ENCODE assay signal across 8 cellular contexts in the genomic region with DNA sequence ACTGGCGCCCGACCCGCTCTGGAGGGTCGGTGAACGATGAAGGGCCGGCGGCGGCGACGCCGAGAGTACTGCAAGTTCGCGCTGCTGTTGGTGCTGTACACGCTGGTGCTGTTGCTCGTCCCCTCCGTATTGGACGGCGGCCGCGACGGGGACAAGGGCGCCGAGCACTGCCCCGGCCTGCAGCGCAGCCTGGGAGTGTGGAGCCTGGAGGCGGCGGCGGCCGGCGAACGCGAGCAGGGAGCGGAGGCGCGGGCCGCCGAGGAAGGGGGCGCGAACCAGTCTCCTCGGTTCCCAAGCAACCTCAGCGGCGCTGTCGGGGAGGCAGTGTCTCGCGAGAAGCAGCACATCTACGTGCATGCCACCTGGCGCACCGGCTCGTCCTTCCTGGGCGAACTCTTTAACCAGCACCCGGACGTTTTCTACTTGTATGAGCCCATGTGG. TPM values are rescaled to one million over a fixed set of nuclear protein-coding genes. Genes with fewer than 3 reads are reported as not detected.
A peak's percentile ranks its signal among the peaks of the same experiment; 100 is the strongest.
DNase-seq lines count a peak whose midpoint lies in the region; ATAC-seq and TF ChIP-seq lines count a peak whose summit lies in the region.

No MANE protein-coding gene starts in this region.

- BruUV-seq in IMR-90 (replicated peaks; lab: Mats Ljungman, UMichigan): no TSS peak

- no peak overlapping the region for H2BK5ac ChIP-seq in IMR-90 (ENCODE audit: low read depth, low read length, poor library complexity, severe bottlenecking)

- no peaks in the 10 kb centered on the region for H3K9me1 ChIP-seq in IMR-90 (ENCODE audit: insufficient read depth, low read length)

- intact Hi-C loops in IMR-90 (cut with micrococcal nuclease) (loop anchor here (1.0 to 5.0 kb wide), 2 partner anchors 68 to 108 kb away; no protein-coding TSS in a partner anchor), body of pancreas (cut with DNase I) (no loop called here)

- no peak overlapping the region for H2BK20ac ChIP-seq in IMR-90 (ENCODE audit: low read depth, low read length)

- H2AK9ac ChIP-seq in IMR-90 (replicated peaks; ENCODE audit: low read depth, low read length, poor library complexity): peak overlapping the region; percentile 22

- peak overlapping the region in 10 of 11 experiments; percentile 48 to 73 (median 63); a peak in 20 of 22 replicates for H3K27ac ChIP-seq in BLaER1 treated with 17β-estradiol and CSF1 and Interleukin-3, amounts not matched to agents 10 nM and 100 nM
- H3K27ac ChIP-seq in IMR-90 (ENCODE audit: insufficient read depth, low read length) (peak overlapping the region; percentile 23), body of pancreas (peak overlapping the region in 3 of 4 donors; percentile 19 to 47 (median 44))

- no peak overlapping the region for H3K18ac ChIP-seq in IMR-90 (ENCODE audit: low read depth, low read length)

- H3K23ac ChIP-seq in IMR-90 (ENCODE audit: low read depth, low read length): no peak overlapping the region

- TF ChIP-seq POLR2A in IMR-90 (IDR thresholded peaks at IDR 0.05; ENCODE audit: low read depth, low read length) (no peak), body of pancreas (IDR thresholded peaks at IDR 0.05) (peak in 1 of 3 donors; percentile 0)

- H2BK120ac ChIP-seq in IMR-90 (ENCODE audit: low read depth, low read length): peak overlapping the region; percentile 11; the same call in 1 of the 2 replicates

- no peak for TF ChIP-seq RAD21 in IMR-90 (IDR thresholded peaks at IDR 0.05; ENCODE audit: low read length)

- H3K56ac ChIP-seq in IMR-90 (ENCODE audit: extremely low read depth, insufficient read depth, low read length): no peak overlapping the region

- ATAC-seq in GM19455 (IDR thresholded peaks at IDR 0.05; ENCODE audit: unreplicated experiment) (peak; percentile 37), IMR-90 (ENCODE audit: low read depth) (peak; percentile 40), body of pancreas (peak; percentile 51), GM18870 (IDR thresholded peaks at IDR 0.05; ENCODE audit: unreplicated experiment) (no peak)

- H3K27me3 ChIP-seq in BLaER1 treated with 17β-estradiol and CSF1 and Interleukin-3, amounts not matched to agents 10 nM and 100 nM: no peaks in the 10 kb centered on the region
- H3K27me3 ChIP-seq in IMR-90 (ENCODE audit: control insufficient read depth, insufficient read depth, low read length) (no peaks in the 10 kb centered on the region), body of pancreas (no peaks in the 10 kb centered on the region)

- H4K8ac ChIP-seq in IMR-90 (ENCODE audit: low read depth in 2 of 2, low read length in 2 of 2): no peak overlapping the region

- H2AK5ac ChIP-seq in IMR-90 (ENCODE audit: low read depth, low read length): no peak overlapping the region

- no peak for TF ChIP-seq CTCF in IMR-90 (conservative IDR thresholded peaks at IDR 0.05; ENCODE audit: low read depth, low read length)
- no peak for TF ChIP-seq CTCF in body of pancreas (IDR thresholded peaks at IDR 0.05)

- in situ Hi-C loops in IMR-90 (cut with MboI; ENCODE audit: low sequenced_read_pairs): no loop called here

- CTCF ChIA-PET in IMR-90 (lab: Yijun Ruan, JAX): no interaction called here

- H3K4me3 ChIP-seq in BLaER1 treated with 17β-estradiol and CSF1 and Interleukin-3, amounts not matched to agents 10 nM and 100 nM: peak overlapping the region; percentile 62 to 79 (median 70)
- H3K4me3 ChIP-seq in IMR-90 (ENCODE audit: insufficient read depth, low read depth, low read length) (peak overlapping the region; percentile 55), body of pancreas (peak overlapping the region; percentile 1 to 22)

- peak overlapping the region; percentile 76 for H2AFZ ChIP-seq in IMR-90 (replicated peaks; ENCODE audit: low read length, poor library complexity)

- H3K36me3 ChIP-seq in BLaER1 treated with 17β-estradiol and CSF1 and Interleukin-3, amounts not matched to agents 10 nM and 100 nM: peaks cover 0 to 8% (median 0%) of the 10 kb centered on the region in 11 experiments; a peak in 5 of 22 replicates
- no peaks in the 10 kb centered on the region for H3K36me3 ChIP-seq in IMR-90 (ENCODE audit: control insufficient read depth, insufficient read depth, low read length)
- no peaks in the 10 kb centered on the region for H3K36me3 ChIP-seq in body of pancreas (replicated peaks in 1 of 2; ENCODE audit: insufficient read depth in 1 of 2, low read depth in 2 of 2)

- peaks cover 3 to 30% of the 10 kb centered on the region in 2 experiments; a peak in 2 of 4 replicates for H3K79me1 ChIP-seq in IMR-90 (ENCODE audit: low read depth in 1 of 2, low read length in 2 of 2)

- no peaks in the 10 kb centered on the region; a peak in 1 of 22 replicates for H4K20me1 ChIP-seq in BLaER1 treated with 17β-estradiol and CSF1 and Interleukin-3, amounts not matched to agents 10 nM and 100 nM
- H4K20me1 ChIP-seq in IMR-90 (ENCODE audit: insufficient read depth, low read length): no peaks in the 10 kb centered on the region

- peak overlapping the region; percentile 72 to 92 (median 86) for H3K4me2 ChIP-seq in BLaER1 treated with 17β-estradiol and CSF1 and Interleukin-3, amounts not matched to agents 10 nM and 100 nM
- H3K4me2 ChIP-seq in IMR-90 (ENCODE audit: low read depth, low read length): peak overlapping the region; percentile 85

- peak overlapping the region; percentile 58 to 80 (median 76) for H3K9ac ChIP-seq in BLaER1 treated with 17β-estradiol and CSF1 and Interleukin-3, amounts not matched to agents 10 nM and 100 nM
- H3K9ac ChIP-seq in IMR-90 (ENCODE audit: low read depth, low read length): peak overlapping the region; percentile 31; the same call in 1 of the 2 replicates

- H3K14ac ChIP-seq in IMR-90 (replicated peaks; ENCODE audit: low read depth, low read length): no peak overlapping the region

- DNase-seq in IMR-90: peak; percentile 48
- DNase-seq in T follicular helper cell (ENCODE audit: low read depth): peak; percentile 77
- peak; percentile 34 to 61 (median 53) for DNase-seq in body of pancreas
- DNase-seq in islet precursor cell: peak; percentile 81
- peak; percentile 62 for DNase-seq in stimulated activated CD4-positive, alpha-beta T cell treated with anti-CD3 and anti-CD28 coated beads, Interleukin-4, amount 100 ng/mL, for 24 hours

- H3K4ac ChIP-seq in IMR-90 (ENCODE audit: low read depth, low read length): no peak overlapping the region

- no peak overlapping the region for H4K91ac ChIP-seq in IMR-90 (ENCODE audit: insufficient read depth, low read depth, low read length)

- POLR2A ChIA-PET in IMR-90 (lab: Charles Lee; ENCODE audit: unreplicated experiment): no interaction called here

- H2BK15ac ChIP-seq in IMR-90 (ENCODE audit: low read depth, low read length): no peak overlapping the region

- H3K9me3 ChIP-seq in BLaER1 treated with 17β-estradiol and CSF1 and Interleukin-3, amounts not matched to agents 10 nM and 100 nM (replicated peaks in 1 of 11): peaks cover 20 to 33% (median 25%) of the 10 kb centered on the region in 11 experiments
- H3K9me3 ChIP-seq in IMR-90 (ENCODE audit: control insufficient read depth, insufficient read depth, low read length) (no peaks in the 10 kb centered on the region), body of pancreas (no peaks in the 10 kb centered on the region)

- 32% methylated on average over 50 of the region's 52 CpGs; no CpG with 5 or more reads in 1 of the 2 experiments for WGBS in IMR-90 (ENCODE audit: extremely low coverage in 2 of 2, insufficient read length in 1 of 2), 2 experiments
- WGBS in body of pancreas, 2 donors: no CpG with 5 or more reads among the region's 52 CpGs

- dilution Hi-C loops in IMR-90 (cut with HindIII; ENCODE audit: low sequenced_read_pairs, unreplicated experiment): no loop called here

- peaks cover 31 to 51% (median 44%) of the 10 kb centered on the region in 10 experiments for H3K4me1 ChIP-seq in BLaER1 treated with 17β-estradiol and CSF1 and Interleukin-3, amounts not matched to agents 10 nM and 100 nM
- H3K4me1 ChIP-seq in IMR-90 (ENCODE audit: control insufficient read depth, insufficient read depth, low read length): peaks cover 2% of the 10 kb centered on the region; the same call in 1 of the 2 replicates
- H3K4me1 ChIP-seq in body of pancreas: peaks cover 13% of the 10 kb centered on the region

- H4K5ac ChIP-seq in IMR-90 (ENCODE audit: low read depth, low read length): no peak overlapping the region

TF ChIP-seq in IMR-90, 13 proteins besides CTCF, POLR2A, EP300 and RAD21:
- TF ChIP-seq MAZ (IDR thresholded peaks at IDR 0.05; ENCODE audit: borderline replicate concordance, low read depth, low read length) (no peak), RFX5 (IDR thresholded peaks at IDR 0.05; ENCODE audit: low read depth, low read length) (no peak), FOS (IDR thresholded peaks at IDR 0.05; ENCODE audit: low read depth, low read length) (no peak), SMC3 (IDR thresholded peaks at IDR 0.05; ENCODE audit: low read depth, low read length) (no peak)

RNA-seq across cellular contexts. Expression of a gene that starts 0.4 kb away (rescaled TPM):
- total RNA-seq in IMR-90 (2012; rRNA removed) (2.9 and 3.3 TPM in 2 replicates), body of pancreas (1 to 10 TPM; 7.0 to 9.9 TPM)
- 4.8 and 5.5 TPM in 2 replicates for polyA plus RNA-seq in IMR-90 (2012; rRNA removed)
- 6.2 and 11.9 TPM in 2 replicates for polyA plus RNA-seq in IMR-90 (2012; cell fraction: cytosol; rRNA removed)
- 1.9 and 6.5 TPM in 2 replicates for polyA plus RNA-seq in IMR-90 (2012; cell fraction: nucleus; rRNA removed; ENCODE audit: low replicate concordance)

RNA-seq across cellular contexts. Expression of a gene that starts 28.7 kb away (rescaled TPM):
- total RNA-seq in IMR-90 (2012; rRNA removed) (6.4 and 13.4 TPM in 2 replicates), body of pancreas (10 to 100 TPM in 1 of 2 donors, under 1 TPM in 1; 0.99 to 10.4 TPM)
- 1.7 and 2.2 TPM in 2 replicates for polyA plus RNA-seq in IMR-90 (2012; rRNA removed)
- 1.4 and 2.2 TPM in 2 replicates for polyA plus RNA-seq in IMR-90 (2012; cell fraction: cytosol; rRNA removed)
- 5.1 and 8.3 TPM in 2 replicates for polyA plus RNA-seq in IMR-90 (2012; cell fraction: nucleus; rRNA removed; ENCODE audit: low replicate concordance)

Comparison
In these comparisons a context has a peak if more than half of its experiments do, and no peak if none do; other contexts are left out.
1. H3K4me3 ChIP-seq: peak in every context shown above with its lines; median percentile 70 in BLaER1 treated with 17β-estradiol and CSF1 and Interleukin-3, amounts not matched to agents 10 nM and 100 nM; 55 in IMR-90; 12 in body of pancreas.